In genomic region chr17:82414548-82415281, GRCh38 we compare ENCODE assay signal across 8 cellular contexts. TPM values are rescaled to one million over a fixed set of nuclear protein-coding genes. Genes with fewer than 3 reads are reported as not detected.
DNase-seq lines count a peak whose midpoint lies in the region; ATAC-seq and TF ChIP-seq lines count a peak whose summit lies in the region.

No MANE protein-coding gene starts in this region.

- H3K79me2 ChIP-seq in KMS-11 (ENCODE audit: insufficient read depth, low read depth): peaks cover 10% of the 10 kb centered on the region; the same call in 1 of the 2 replicates

- H4K20me1 ChIP-seq in KMS-11 (ENCODE audit: insufficient read depth): no peaks in the 10 kb centered on the region

- no peak for ATAC-seq in HG02885 (IDR thresholded peaks at IDR 0.05; ENCODE audit: poor library complexity, unreplicated experiment)

- H3K4me1 ChIP-seq in KMS-11 (ENCODE audit: low read depth, poor library complexity, severe bottlenecking) (peaks cover 40% of the 10 kb centered on the region), right atrium auricular region (peaks cover 0 to 23% of the 10 kb centered on the region in 2 donors), sigmoid colon (peaks cover 0 to 26% (median 12%) of the 10 kb centered on the region in 4 donors)

- H2AFZ ChIP-seq in KMS-11 (ENCODE audit: low read depth): no peak overlapping the region

- H3K9ac ChIP-seq in KMS-11: no peak overlapping the region

- no peak for TF ChIP-seq EP300 in sigmoid colon (IDR thresholded peaks at IDR 0.05)

- TF ChIP-seq CTCF in KMS-11 (conservative IDR thresholded peaks at IDR 0.05; ENCODE audit: low read depth, low read length) (peak; percentile 89), right atrium auricular region (IDR thresholded peaks at IDR 0.05) (peak; percentile 43 to 85), sigmoid colon (IDR thresholded peaks at IDR 0.05) (peak; percentile 31 to 70 (median 65))

- H3K27ac ChIP-seq in KMS-11 (no peak overlapping the region), right atrium auricular region (no peak overlapping the region), sigmoid colon (no peak overlapping the region)

- H3K4me3 ChIP-seq in KMS-11 (IDR thresholded peaks at IDR 0.05; ENCODE audit: insufficient read depth, low read depth, low read length): no peak overlapping the region
- H3K4me3 ChIP-seq in right atrium auricular region: no peak overlapping the region
- no peak overlapping the region for H3K4me3 ChIP-seq in sigmoid colon

- TF ChIP-seq POLR2A in sigmoid colon (IDR thresholded peaks at IDR 0.05): no peak

- DNase-seq in COLO668 (lab: John Stamatoyannopoulos, UW; ENCODE audit: unreplicated experiment): peak; percentile 40
- peak; percentile 57 for DNase-seq in T-helper 9 cell
- DNase-seq in amniotic stem cell (lab: John Stamatoyannopoulos, UW): peak; percentile 43
- DNase-seq in right atrium auricular region (ENCODE audit: low spot score): peak; percentile 66
- peak; percentile 78 for DNase-seq in sigmoid colon
- DNase-seq in OCI-M2 (lab: John Stamatoyannopoulos, UW; ENCODE audit: unreplicated experiment): no peak

- H3K9me3 ChIP-seq in right atrium auricular region (no peaks in the 10 kb centered on the region), sigmoid colon (no peaks in the 10 kb centered on the region)

- no peaks in the 10 kb centered on the region for H3K36me3 ChIP-seq in KMS-11 (ENCODE audit: insufficient read depth)
- no peaks in the 10 kb centered on the region for H3K36me3 ChIP-seq in right atrium auricular region
- H3K36me3 ChIP-seq in sigmoid colon: peaks cover 0 to 7% (median 0%) of the 10 kb centered on the region in 4 donors

- H3K27me3 ChIP-seq in KMS-11 (ENCODE audit: insufficient read depth, low read depth): no peaks in the 10 kb centered on the region
- no peaks in the 10 kb centered on the region for H3K27me3 ChIP-seq in right atrium auricular region
- no peaks in the 10 kb centered on the region for H3K27me3 ChIP-seq in sigmoid colon

- H3K4me2 ChIP-seq in KMS-11: peak overlapping the region; percentile 11; the same call in 1 of the 2 replicates

- intact Hi-C loops in sigmoid colon (cut with DNase I): loop anchor here (2.0 to 10.0 kb wide), 2 partner anchors 64 to 210 kb away; no protein-coding TSS in a partner anchor

- 24 to 28% methylated on average over 38 of the region's 38 CpGs for WGBS in sigmoid colon, 2 donors

RNA-seq across cellular contexts. Expression of gene HEXD, which starts 3.4 kb away (rescaled TPM):
- 10 to 100 TPM; 11.3 to 15.6 TPM for total RNA-seq in right atrium auricular region
- 10 to 100 TPM; 15.8 to 42.9 (median 24.0) TPM for total RNA-seq in sigmoid colon
- 10 to 100 TPM in 2 of 3 donors, 1 to 10 TPM in 1; 9.5 to 46.2 (median 16.2) TPM for polyA plus RNA-seq in sigmoid colon

RNA-seq across cellular contexts. Expression of gene OGFOD3, which starts 3.7 kb away (rescaled TPM):
- total RNA-seq in right atrium auricular region: 10 to 100 TPM; 26.4 to 32.4 TPM
- total RNA-seq in sigmoid colon: 10 to 100 TPM; 14.1 to 28.2 (median 22.1) TPM
- 10 to 100 TPM in 1 of 3 donors, 1 to 10 TPM in 2; 6.0 to 23.4 (median 6.9) TPM for polyA plus RNA-seq in sigmoid colon

RNA-seq across cellular contexts. Expression of gene CYBC1, which starts 35.8 kb away (rescaled TPM):
- 10 to 100 TPM; 14.9 to 34.9 TPM for total RNA-seq in right atrium auricular region
- total RNA-seq in sigmoid colon: 10 to 100 TPM; 22.8 to 76.6 (median 46.7) TPM
- polyA plus RNA-seq in sigmoid colon: 100 to 1,000 TPM in 1 of 3 donors, 10 to 100 TPM in 2; 25.8 to 116 (median 32.1) TPM

RNA-seq across cellular contexts. Expression of gene UTS2R, which starts 43.1 kb away (rescaled TPM):
- total RNA-seq in right atrium auricular region (10 to 100 TPM in 1 of 2 donors, under 1 TPM in 1; 0.44 to 16.9 TPM), sigmoid colon (not detected)
- not detected for polyA plus RNA-seq in sigmoid colon

RNA-seq across cellular contexts. Expression of gene NARF, which starts 43.8 kb away (rescaled TPM):
- total RNA-seq in right atrium auricular region (10 to 100 TPM; 51.4 to 54.8 TPM), sigmoid colon (10 to 100 TPM; 34.6 to 50.4 (median 43.8) TPM)
- polyA plus RNA-seq in sigmoid colon: 10 to 100 TPM; 29.4 to 65.8 (median 38.6) TPM
